9 cellular contexts compared by ENCODE assay signal in the genomic region with DNA sequence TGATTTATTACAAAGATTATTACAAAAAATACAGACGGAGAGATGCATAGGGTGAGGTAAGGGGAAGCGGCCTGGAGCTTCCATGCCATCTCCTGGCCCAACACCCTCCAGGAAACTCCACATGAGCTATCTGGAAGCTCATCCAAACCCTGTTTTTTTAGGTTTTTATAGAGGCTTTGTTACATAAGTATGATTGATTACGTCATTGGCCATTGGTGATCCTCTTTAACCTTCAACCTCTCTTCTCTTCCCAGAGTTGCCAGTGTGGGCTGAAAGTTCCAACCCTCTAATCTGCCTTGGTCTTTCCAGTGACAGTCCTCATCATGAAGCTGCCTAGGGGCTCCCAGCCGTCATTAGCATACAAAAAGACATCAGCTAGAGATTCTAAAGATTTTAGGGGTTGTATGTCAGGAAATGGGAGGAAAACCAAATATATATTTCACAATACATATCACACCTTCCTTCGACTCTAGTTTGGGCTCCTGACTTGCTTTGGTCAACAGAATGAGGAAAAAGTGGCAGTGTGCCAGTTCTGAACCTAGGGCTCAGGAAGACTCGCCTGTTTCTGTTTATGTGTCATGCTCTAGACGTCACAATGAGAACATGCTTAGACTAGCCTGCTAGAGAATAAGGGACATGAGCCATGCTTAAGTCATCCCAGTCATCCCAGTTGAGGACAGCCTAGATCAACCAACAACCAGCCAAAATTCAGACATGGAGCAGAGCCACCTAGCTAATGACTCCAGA. TPM values are rescaled to one million over a fixed set of nuclear protein-coding genes. Genes with fewer than 3 reads are reported as not detected.
DNase-seq lines count a peak whose midpoint lies in the region; ATAC-seq and TF ChIP-seq lines count a peak whose summit lies in the region.
"Had no signal": no experiment of that assay in that cellular context is flagged by ENCODE, and none has a peak within 500 bp of the region (broad histone marks: within the 10 kb centered on the region; RNA-seq: fewer than 3 reads in every experiment).

No MANE protein-coding gene starts in this region.

- no peak for TF ChIP-seq CTCF in choroid plexus epithelial cell (conservative IDR thresholded peaks at IDR 0.05; ENCODE audit: low read depth, low read length)

- no peak overlapping the region for H3K4me3 ChIP-seq in choroid plexus epithelial cell (ENCODE audit: low read depth, low read length)

- ATAC-seq in HG03469 (IDR thresholded peaks at IDR 0.05; ENCODE audit: unreplicated experiment) (no peak), HG03196 (IDR thresholded peaks at IDR 0.05; ENCODE audit: unreplicated experiment) (no peak)

- DNase-seq in DMS153 (lab: John Stamatoyannopoulos, UW) (peak; percentile 96), NCI-H226 (peak; percentile 65), choroid plexus epithelial cell (ENCODE audit: low read depth) (peak; percentile 79), myocyte (ENCODE audit: low read depth) (peak; percentile 84), C1 segment of cervical spinal cord (lab: John Stamatoyannopoulos, UW) (no peak), NCI-H2081 treated with DMSO at 0.1 percent for 48 hours (lab: John Stamatoyannopoulos, UW) (no peak)
- DNase-seq: DND-41 had no signal

RNA-seq across cellular contexts. Expression of a gene that starts 54.1 kb away (rescaled TPM):
- total RNA-seq in myocyte, result 21.9 and 24.3 TPM in 2 replicates
- polyA plus RNA-seq in myocyte (2012), result 4.0 TPM

Comparison
In these comparisons a context has a peak if more than half of its experiments do, and no peak if none do; other contexts are left out.
1. DNase-seq: peak in DMS153 (single experiment), NCI-H226 (single experiment), choroid plexus epithelial cell (single experiment) and myocyte (single experiment); none in C1 segment of cervical spinal cord (0 of 14) and NCI-H2081 treated with DMSO at 0.1 percent for 48 hours (single experiment).